1 cellular context compared by ENCODE assay signal in genomic region chr13:46052314-46053161, GRCh38.
TF ChIP-seq lines count a peak whose summit lies in the region.

A gene with protein sequence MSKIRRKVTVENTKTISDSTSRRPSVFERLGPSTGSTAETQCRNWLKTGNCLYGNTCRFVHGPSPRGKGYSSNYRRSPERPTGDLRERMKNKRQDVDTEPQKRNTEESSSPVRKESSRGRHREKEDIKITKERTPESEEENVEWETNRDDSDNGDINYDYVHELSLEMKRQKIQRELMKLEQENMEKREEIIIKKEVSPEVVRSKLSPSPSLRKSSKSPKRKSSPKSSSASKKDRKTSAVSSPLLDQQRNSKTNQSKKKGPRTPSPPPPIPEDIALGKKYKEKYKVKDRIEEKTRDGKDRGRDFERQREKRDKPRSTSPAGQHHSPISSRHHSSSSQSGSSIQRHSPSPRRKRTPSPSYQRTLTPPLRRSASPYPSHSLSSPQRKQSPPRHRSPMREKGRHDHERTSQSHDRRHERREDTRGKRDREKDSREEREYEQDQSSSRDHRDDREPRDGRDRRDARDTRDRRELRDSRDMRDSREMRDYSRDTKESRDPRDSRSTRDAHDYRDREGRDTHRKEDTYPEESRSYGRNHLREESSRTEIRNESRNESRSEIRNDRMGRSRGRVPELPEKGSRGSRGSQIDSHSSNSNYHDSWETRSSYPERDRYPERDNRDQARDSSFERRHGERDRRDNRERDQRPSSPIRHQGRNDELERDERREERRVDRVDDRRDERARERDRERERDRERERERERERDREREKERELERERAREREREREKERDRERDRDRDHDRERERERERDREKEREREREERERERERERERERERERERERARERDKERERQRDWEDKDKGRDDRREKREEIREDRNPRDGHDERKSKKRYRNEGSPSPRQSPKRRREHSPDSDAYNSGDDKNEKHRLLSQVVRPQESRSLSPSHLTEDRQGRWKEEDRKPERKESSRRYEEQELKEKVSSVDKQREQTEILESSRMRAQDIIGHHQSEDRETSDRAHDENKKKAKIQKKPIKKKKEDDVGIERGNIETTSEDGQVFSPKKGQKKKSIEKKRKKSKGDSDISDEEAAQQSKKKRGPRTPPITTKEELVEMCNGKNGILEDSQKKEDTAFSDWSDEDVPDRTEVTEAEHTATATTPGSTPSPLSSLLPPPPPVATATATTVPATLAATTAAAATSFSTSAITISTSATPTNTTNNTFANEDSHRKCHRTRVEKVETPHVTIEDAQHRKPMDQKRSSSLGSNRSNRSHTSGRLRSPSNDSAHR (N-terminal part only) (minus strand): TSS chr13:46052746. CDS start chr13:46045507, 7,239 bp downstream.

TF ChIP-seq in HepG2, 621 proteins besides CTCF, POLR2A, EP300 and RAD21 (continued from another document and continues in another):
- peak; percentile 57; the same call in 1 of the 2 replicates for TF ChIP-seq ZNF292 (CRISPR knock-in tag; IDR thresholded peaks at IDR 0.05; ENCODE audit: borderline replicate concordance, low read depth)
- TF ChIP-seq ZNF230 (CRISPR knock-in tag; IDR thresholded peaks at IDR 0.05), result 0 out of 2 replicates have a peak, but pooled peaks have one; percentile 67
- peak; percentile 78 for TF ChIP-seq KDM5A (IDR thresholded peaks at IDR 0.05; ENCODE audit: borderline replicate concordance, low read length)
- TF ChIP-seq ZNF777 (CRISPR knock-in tag; IDR thresholded peaks at IDR 0.05), result no peak
- TF ChIP-seq ZNF101 (CRISPR knock-in tag; IDR thresholded peaks at IDR 0.05; ENCODE audit: borderline replicate concordance, low read depth), result 0 out of 2 replicates have a peak, but pooled peaks have one; percentile 43
- TF ChIP-seq MYC (CRISPR knock-in tag; IDR thresholded peaks at IDR 0.05; ENCODE audit: borderline replicate concordance), result peak; percentile 76; the same call in 1 of the 2 replicates
- TF ChIP-seq PTBP1 (IDR thresholded peaks at IDR 0.05; ENCODE audit: low read depth, low read length, poor library complexity, severe bottlenecking), result peak; percentile 72
- TF ChIP-seq, protein P1, sequence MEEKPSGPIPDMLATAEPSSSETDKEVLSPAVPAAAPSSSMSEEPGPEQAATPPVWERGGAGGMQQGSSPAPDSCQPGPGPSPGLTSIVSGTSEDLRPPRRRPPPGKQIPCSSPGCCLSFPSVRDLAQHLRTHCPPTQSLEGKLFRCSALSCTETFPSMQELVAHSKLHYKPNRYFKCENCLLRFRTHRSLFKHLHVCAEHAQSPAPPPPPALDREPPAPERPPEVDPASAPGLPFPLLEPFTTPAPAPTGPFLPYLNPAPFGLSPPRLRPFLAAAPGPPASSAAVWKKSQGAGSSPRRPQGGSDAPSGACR (CRISPR knock-in tag; IDR thresholded peaks at IDR 0.05), result peak; percentile 76; the same call in 1 of the 2 replicates
- no peak for TF ChIP-seq ZFYVE20 (CRISPR knock-in tag; IDR thresholded peaks at IDR 0.05; ENCODE audit: borderline replicate concordance, low read depth)
- TF ChIP-seq ZNF547 (CRISPR knock-in tag; IDR thresholded peaks at IDR 0.05), result peak; percentile 71; the same call in 1 of the 2 replicates
- peak; percentile 36; the same call in 1 of the 2 replicates for TF ChIP-seq PHF21A (CRISPR knock-in tag; IDR thresholded peaks at IDR 0.05)
- TF ChIP-seq ZMAT3 (CRISPR knock-in tag; conservative IDR thresholded peaks at IDR 0.05), result peak; percentile 26; the same call in 1 of the 2 replicates
- peak; percentile 58 for TF ChIP-seq RXRB (CRISPR knock-in tag; IDR thresholded peaks at IDR 0.05; ENCODE audit: borderline replicate concordance)
- TF ChIP-seq DR1 (CRISPR knock-in tag; IDR thresholded peaks at IDR 0.05), result peak; percentile 27; the same call in 1 of the 2 replicates
- peak; percentile 82 for TF ChIP-seq ZNF891 (CRISPR knock-in tag; IDR thresholded peaks at IDR 0.05)
- TF ChIP-seq ZFP90 (CRISPR knock-in tag; IDR thresholded peaks at IDR 0.05; ENCODE audit: borderline replicate concordance), result peak; percentile 36; the same call in 1 of the 2 replicates
- TF ChIP-seq ZNF800 (CRISPR knock-in tag; IDR thresholded peaks at IDR 0.05), result 0 out of 2 replicates have a peak, but pooled peaks have one; percentile 20
- no peak for TF ChIP-seq ZNF776 (CRISPR knock-in tag; IDR thresholded peaks at IDR 0.05)
- no peak for TF ChIP-seq ZNF567 (CRISPR knock-in tag; IDR thresholded peaks at IDR 0.05; ENCODE audit: borderline replicate concordance)
- TF ChIP-seq CAMTA2 (CRISPR knock-in tag; IDR thresholded peaks at IDR 0.05; ENCODE audit: borderline replicate concordance), result no peak
- TF ChIP-seq RFXANK (CRISPR knock-in tag; IDR thresholded peaks at IDR 0.05), result no peak
- TF ChIP-seq ZBTB21 (CRISPR knock-in tag; IDR thresholded peaks at IDR 0.05), result no peak
- TF ChIP-seq HNF4G (IDR thresholded peaks at IDR 0.05; ENCODE audit: borderline replicate concordance, low read depth, low read length), result no peak
- peak; percentile 41; the same call in 1 of the 2 replicates for TF ChIP-seq HNF4G (CRISPR knock-in tag; IDR thresholded peaks at IDR 0.05; ENCODE audit: borderline replicate concordance, low read depth)
- TF ChIP-seq, protein P2, sequence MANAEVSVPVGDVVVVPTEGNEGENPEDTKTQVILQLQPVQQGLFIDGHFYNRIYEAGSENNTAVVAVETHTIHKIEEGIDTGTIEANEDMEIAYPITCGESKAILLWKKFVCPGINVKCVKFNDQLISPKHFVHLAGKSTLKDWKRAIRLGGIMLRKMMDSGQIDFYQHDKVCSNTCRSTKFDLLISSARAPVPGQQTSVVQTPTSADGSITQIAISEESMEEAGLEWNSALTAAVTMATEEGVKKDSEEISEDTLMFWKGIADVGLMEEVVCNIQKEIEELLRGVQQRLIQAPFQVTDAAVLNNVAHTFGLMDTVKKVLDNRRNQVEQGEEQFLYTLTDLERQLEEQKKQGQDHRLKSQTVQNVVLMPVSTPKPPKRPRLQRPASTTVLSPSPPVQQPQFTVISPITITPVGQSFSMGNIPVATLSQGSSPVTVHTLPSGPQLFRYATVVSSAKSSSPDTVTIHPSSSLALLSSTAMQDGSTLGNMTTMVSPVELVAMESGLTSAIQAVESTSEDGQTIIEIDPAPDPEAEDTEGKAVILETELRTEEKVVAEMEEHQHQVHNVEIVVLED (CRISPR knock-in tag; IDR thresholded peaks at IDR 0.05; ENCODE audit: borderline replicate concordance), result peak; percentile 85
- TF ChIP-seq TBX2 (CRISPR knock-in tag; IDR thresholded peaks at IDR 0.05; ENCODE audit: borderline replicate concordance), result peak; percentile 41; the same call in 1 of the 2 replicates
- TF ChIP-seq ZNF737 (CRISPR knock-in tag; IDR thresholded peaks at IDR 0.05; ENCODE audit: borderline replicate concordance), result no peak
- peak; percentile 38 for TF ChIP-seq TEAD3 (CRISPR knock-in tag; optimal IDR thresholded peaks at IDR 0.05; ENCODE audit: borderline replicate concordance)
- TF ChIP-seq ZNF616 (CRISPR knock-in tag; IDR thresholded peaks at IDR 0.05; ENCODE audit: low read depth), result peak; percentile 72; the same call in 1 of the 2 replicates
- TF ChIP-seq FUBP1 (CRISPR knock-in tag; IDR thresholded peaks at IDR 0.05; ENCODE audit: borderline replicate concordance), result no peak
- 0 out of 2 replicates have a peak, but pooled peaks have one; percentile 84 for TF ChIP-seq ZNF34 (CRISPR knock-in tag; IDR thresholded peaks at IDR 0.05; ENCODE audit: borderline replicate concordance)
- 0 out of 2 replicates have a peak, but pooled peaks have one; percentile 19 for TF ChIP-seq PAXIP1 (CRISPR knock-in tag; conservative IDR thresholded peaks at IDR 0.05)
- TF ChIP-seq HNF1B (CRISPR knock-in tag; IDR thresholded peaks at IDR 0.05), result peak; percentile 44; the same call in 1 of the 2 replicates
- 0 out of 2 replicates have a peak, but pooled peaks have one; percentile 43 for TF ChIP-seq ZNF607 (CRISPR knock-in tag; IDR thresholded peaks at IDR 0.05; ENCODE audit: borderline replicate concordance)
- 0 out of 2 replicates have a peak, but pooled peaks have one; percentile 40 for TF ChIP-seq GTF3A (CRISPR knock-in tag; conservative IDR thresholded peaks at IDR 0.05)
- TF ChIP-seq, protein P3, sequence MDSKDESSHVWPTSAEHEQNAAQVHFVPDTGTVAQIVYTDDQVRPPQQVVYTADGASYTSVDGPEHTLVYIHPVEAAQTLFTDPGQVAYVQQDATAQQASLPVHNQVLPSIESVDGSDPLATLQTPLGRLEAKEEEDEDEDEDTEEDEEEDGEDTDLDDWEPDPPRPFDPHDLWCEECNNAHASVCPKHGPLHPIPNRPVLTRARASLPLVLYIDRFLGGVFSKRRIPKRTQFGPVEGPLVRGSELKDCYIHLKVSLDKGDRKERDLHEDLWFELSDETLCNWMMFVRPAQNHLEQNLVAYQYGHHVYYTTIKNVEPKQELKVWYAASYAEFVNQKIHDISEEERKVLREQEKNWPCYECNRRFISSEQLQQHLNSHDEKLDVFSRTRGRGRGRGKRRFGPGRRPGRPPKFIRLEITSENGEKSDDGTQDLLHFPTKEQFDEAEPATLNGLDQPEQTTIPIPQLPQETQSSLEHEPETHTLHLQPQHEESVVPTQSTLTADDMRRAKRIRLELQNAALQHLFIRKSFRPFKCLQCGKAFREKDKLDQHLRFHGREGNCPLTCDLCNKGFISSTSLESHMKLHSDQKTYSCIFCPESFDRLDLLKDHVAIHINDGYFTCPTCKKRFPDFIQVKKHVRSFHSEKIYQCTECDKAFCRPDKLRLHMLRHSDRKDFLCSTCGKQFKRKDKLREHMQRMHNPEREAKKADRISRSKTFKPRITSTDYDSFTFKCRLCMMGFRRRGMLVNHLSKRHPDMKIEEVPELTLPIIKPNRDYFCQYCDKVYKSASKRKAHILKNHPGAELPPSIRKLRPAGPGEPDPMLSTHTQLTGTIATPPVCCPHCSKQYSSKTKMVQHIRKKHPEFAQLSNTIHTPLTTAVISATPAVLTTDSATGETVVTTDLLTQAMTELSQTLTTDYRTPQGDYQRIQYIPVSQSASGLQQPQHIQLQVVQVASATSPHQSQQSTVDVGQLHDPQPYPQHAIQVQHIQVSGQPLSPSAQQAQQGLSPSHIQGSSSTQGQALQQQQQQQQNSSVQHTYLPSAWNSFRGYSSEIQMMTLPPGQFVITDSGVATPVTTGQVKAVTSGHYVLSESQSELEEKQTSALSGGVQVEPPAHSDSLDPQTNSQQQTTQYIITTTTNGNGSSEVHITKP (CRISPR knock-in tag; IDR thresholded peaks at IDR 0.05; ENCODE audit: low read depth), result 0 out of 2 replicates have a peak, but pooled peaks have one; percentile 36
- TF ChIP-seq KLF16 (CRISPR knock-in tag; IDR thresholded peaks at IDR 0.05), result 0 out of 4 replicates have a peak, but pooled peaks of 1 of the 2 experiments have one; percentile 62
- peak; percentile 90; the same call in 1 of the 2 replicates for TF ChIP-seq ZZZ3 (CRISPR knock-in tag; IDR thresholded peaks at IDR 0.05; ENCODE audit: borderline replicate concordance)
- no peak for TF ChIP-seq HIVEP1 (CRISPR knock-in tag; IDR thresholded peaks at IDR 0.05)
- TF ChIP-seq SIN3B (IDR thresholded peaks at IDR 0.05; ENCODE audit: low read length), result peak; percentile 65; the same call in 1 of the 2 replicates
